21 cellular contexts compared by ENCODE assay signal in genomic region chr11:118155781-118156530, GRCh38. TPM values are rescaled to one million over a fixed set of nuclear protein-coding genes. Genes with fewer than 3 reads are reported as not detected.
A peak's percentile ranks its signal among the peaks of the same experiment; 100 is the strongest.
DNase-seq lines count a peak whose midpoint lies in the region; ATAC-seq lines count a peak whose summit lies in the region.
"Had no signal": no experiment of that assay in that cellular context is flagged by ENCODE, and none has a peak within 500 bp of the region (broad histone marks: within the 10 kb centered on the region; RNA-seq: fewer than 3 reads in every experiment).

No MANE protein-coding gene starts in this region.

- no peak for ATAC-seq in GM19351 (IDR thresholded peaks at IDR 0.05; ENCODE audit: unreplicated experiment)
- ATAC-seq: Panc1, sciatic nerve had no signal

- H3K4me3 ChIP-seq in iPS-18a (ENCODE audit: low read length): peak overlapping the region; percentile 52
- H3K4me3 ChIP-seq: MG63, thyroid gland had no signal

- peaks cover 86% of the 10 kb centered on the region for H3K27me3 ChIP-seq in iPS-18a (ENCODE audit: control insufficient read depth, insufficient read depth, low read length)

- H3K9ac ChIP-seq in ES-I3 (ENCODE audit: low read depth, low read length) (peak overlapping the region; percentile 45; the same call in 1 of the 2 replicates), iPS-18a (ENCODE audit: low read length) (no peak overlapping the region)
- H3K9ac ChIP-seq: parathyroid adenoma had no signal

- no peaks in the 10 kb centered on the region for H3K36me3 ChIP-seq in ES-I3 (ENCODE audit: insufficient read depth, low read length)
- H3K36me3 ChIP-seq in iPS-18a (ENCODE audit: control insufficient read depth, low read depth, low read length): no peaks in the 10 kb centered on the region
- H3K36me3 ChIP-seq: heart left ventricle, MG63, thyroid gland had no signal

- in situ Hi-C loops in G401 (cut with HindIII; ENCODE audit: low sequenced_read_pairs): no loop called here

- H3K27ac ChIP-seq in iPS-18a (ENCODE audit: low read length): no peak overlapping the region
- H3K27ac ChIP-seq: heart left ventricle, parathyroid adenoma, thyroid gland had no signal

- peaks cover 33% of the 10 kb centered on the region for H3K4me1 ChIP-seq in ES-I3 (ENCODE audit: insufficient read depth, low read length)
- peaks cover 42% of the 10 kb centered on the region for H3K4me1 ChIP-seq in iPS-18a (ENCODE audit: control insufficient read depth, low read depth, low read length)
- H3K4me1 ChIP-seq: parathyroid adenoma had no signal

- H3K9me3 ChIP-seq in ES-I3 (ENCODE audit: control insufficient read depth, insufficient read depth, low read length) (no peaks in the 10 kb centered on the region), iPS-18a (ENCODE audit: control insufficient read depth, low read depth, low read length) (no peaks in the 10 kb centered on the region)
- H3K9me3 ChIP-seq: heart left ventricle, MG63, thyroid gland had no signal

- DNase-seq in CD1c-positive myeloid dendritic cell (ENCODE audit: extremely low spot score) (peak; percentile 11), NCI-H345 treated with DMSO at 0.1 percent for 48 hours (lab: John Stamatoyannopoulos, UW; ENCODE audit: unreplicated experiment) (peak; percentile 57), HuH-7.5 (ENCODE audit: low spot score) (no peak), G401 (ENCODE audit: low spot score) (no peak)
- DNase-seq: activated CD4-positive, CD25-positive, alpha-beta regulatory T cell treated with anti-CD3 and anti-CD28 coated beads, Interleukin-2, amount 50 U/mL, for 72 hours; activated gamma-delta T cell; CD4-positive, alpha-beta T cell; effector CD4-positive, alpha-beta T cell; MG63; NK-92 treated with Interleukin-12 subunit alpha and Interleukin-12 subunit beta, amount 100 ng/mL, for 24 hours; T-helper 1 cell; thyroid gland had no signal

RNA-seq across cellular contexts. Expression of gene SCN4B, which starts 3.3 kb away (rescaled TPM):
- not detected in 2 replicates for total RNA-seq in G401 (2014; rRNA removed; shearing (Covaris generic))
- total RNA-seq: CD4-positive, alpha-beta T cell; naive thymus-derived CD8-positive, alpha-beta T cell had no signal

RNA-seq across cellular contexts. Expression of gene SCN2B, which starts 20.5 kb away (rescaled TPM):
- 0.10 TPM in 1 of 2 replicates, not detected in the other for total RNA-seq in G401 (2014; rRNA removed; shearing (Covaris generic))
- total RNA-seq: activated CD8-positive, alpha-beta T cell treated with anti-CD3 and anti-CD28 coated beads for 36 hours; CD4-positive, alpha-beta T cell; naive thymus-derived CD8-positive, alpha-beta T cell had no signal

Comparison
In these comparisons a context has a peak if more than half of its experiments do, and no peak if none do; other contexts are left out.
1. DNase-seq: peak in CD1c-positive myeloid dendritic cell (single experiment) and NCI-H345 treated with DMSO at 0.1 percent for 48 hours (single experiment); none in HuH-7.5 (single experiment) and G401 (single experiment).